In genomic region chr1:150243003-150243402, GRCh38 we compare ENCODE assay signal across 1 cellular context.
TF ChIP-seq lines count a peak whose summit lies in the region.

No MANE protein-coding gene starts in this region.

TF ChIP-seq in HepG2, 621 proteins besides CTCF, POLR2A, EP300 and RAD21:
- TF ChIP-seq ZNF768 (CRISPR knock-in tag; IDR thresholded peaks at IDR 0.05) (no peak), POLR2G (IDR thresholded peaks at IDR 0.05; ENCODE audit: low read depth, low read length) (no peak), ZNF660 (CRISPR knock-in tag; IDR thresholded peaks at IDR 0.05; ENCODE audit: borderline replicate concordance, low read depth) (no peak), RELA (CRISPR knock-in tag; IDR thresholded peaks at IDR 0.05) (no peak), ZNF230 (CRISPR knock-in tag; IDR thresholded peaks at IDR 0.05) (no peak), NCOR1 (IDR thresholded peaks at IDR 0.05; ENCODE audit: borderline replicate concordance, low read length) (no peak), ZNF280D (CRISPR knock-in tag; IDR thresholded peaks at IDR 0.05) (no peak), LCORL (IDR thresholded peaks at IDR 0.05) (no peak), LCORL (CRISPR knock-in tag; IDR thresholded peaks at IDR 0.05) (no peak), FOSL2 (CRISPR knock-in tag; IDR thresholded peaks at IDR 0.05) (no peak), ZNF263 (CRISPR knock-in tag; IDR thresholded peaks at IDR 0.05) (no peak), ZNF816 (CRISPR knock-in tag; IDR thresholded peaks at IDR 0.05; ENCODE audit: borderline replicate concordance) (no peak), SRSF9 (IDR thresholded peaks at IDR 0.05; ENCODE audit: borderline replicate concordance, insufficient read depth, low read depth, low read length, poor library complexity, severe bottlenecking) (no peak), FOSL1 (CRISPR knock-in tag; IDR thresholded peaks at IDR 0.05; ENCODE audit: borderline replicate concordance) (no peak), ZNF234 (CRISPR knock-in tag; conservative IDR thresholded peaks at IDR 0.05) (no peak), MED13 (CRISPR knock-in tag; IDR thresholded peaks at IDR 0.05) (no peak), SAP130 (CRISPR knock-in tag; IDR thresholded peaks at IDR 0.05; ENCODE audit: low read depth) (no peak), SUZ12 (IDR thresholded peaks at IDR 0.05; ENCODE audit: low read depth, low read length) (no peak), NAIF1 (CRISPR knock-in tag; IDR thresholded peaks at IDR 0.05; ENCODE audit: borderline replicate concordance) (no peak), MBD4 (IDR thresholded peaks at IDR 0.05; ENCODE audit: borderline replicate concordance, low read length) (no peak), SAFB2 (CRISPR knock-in tag; IDR thresholded peaks at IDR 0.05; ENCODE audit: borderline replicate concordance, low read depth) (no peak)
